In genomic region chr10:73879296-73880173, GRCh38 we compare ENCODE assay signal across 1 cellular context.
A peak's percentile ranks its signal among the peaks of the same experiment; 100 is the strongest.
TF ChIP-seq lines count a peak whose summit lies in the region.

No MANE protein-coding gene starts in this region.

TF ChIP-seq in K562, 482 proteins besides CTCF, POLR2A, EP300 and RAD21 (continued from another document and continues in another):
- no peak for TF ChIP-seq ZNF212 (CRISPR knock-in tag; IDR thresholded peaks at IDR 0.05)
- peak; percentile 57 for TF ChIP-seq TEAD4 (IDR thresholded peaks at IDR 0.05; ENCODE audit: low read length)
- no peak for TF ChIP-seq TEAD4 (CRISPR knock-in tag; IDR thresholded peaks at IDR 0.05; ENCODE audit: borderline replicate concordance)
- TF ChIP-seq MYNN (IDR thresholded peaks at IDR 0.05): peak; percentile 59; the same call in 1 of the 2 replicates
- no peak for TF ChIP-seq MYNN (CRISPR knock-in tag; IDR thresholded peaks at IDR 0.05)
- no peak for TF ChIP-seq IRF9 (tag; IDR thresholded peaks at IDR 0.05)
- no peak for TF ChIP-seq ZNF76 (CRISPR knock-in tag; IDR thresholded peaks at IDR 0.05; ENCODE audit: borderline replicate concordance)
- TF ChIP-seq ZBTB12 (CRISPR knock-in tag; IDR thresholded peaks at IDR 0.05): peak; percentile 86
- TF ChIP-seq HDAC3 (IDR thresholded peaks at IDR 0.05; ENCODE audit: borderline replicate concordance, partially characterized antibody): no peak
- TF ChIP-seq HMG20A (CRISPR knock-in tag; conservative IDR thresholded peaks at IDR 0.05): no peak
- peak; percentile 30; the same call in 1 of the 2 replicates for TF ChIP-seq KLF13 (tag; IDR thresholded peaks at IDR 0.05; ENCODE audit: borderline replicate concordance, low read depth)
- no peak; the same call in 1 of the 2 replicates for TF ChIP-seq ZC3H11A (IDR thresholded peaks at IDR 0.05; ENCODE audit: low read depth, low read length)
- peak; percentile 57 for TF ChIP-seq SMARCA4 (IDR thresholded peaks at IDR 0.05)
- peak in 1 of 2 experiments; percentile 66; a peak in 2 of 4 replicates for TF ChIP-seq NONO (IDR thresholded peaks at IDR 0.05; ENCODE audit: low read depth in 2 of 2, low read length in 1 of 2)
- TF ChIP-seq CTCFL (IDR thresholded peaks at IDR 0.05; ENCODE audit: borderline replicate concordance, insufficient read depth, low read depth, low read length, poor library complexity, severe bottlenecking): peak; percentile 46
- TF ChIP-seq SAFB2 (IDR thresholded peaks at IDR 0.05; ENCODE audit: borderline replicate concordance, low read depth, low read length, severe bottlenecking): no peak
- TF ChIP-seq SMARCA5 (IDR thresholded peaks at IDR 0.05): peak; percentile 64; the same call in 1 of the 2 replicates
- TF ChIP-seq ELK3 (CRISPR knock-in tag; IDR thresholded peaks at IDR 0.05): no peak
- TF ChIP-seq ARID1B (IDR thresholded peaks at IDR 0.05): peak; percentile 72
- TF ChIP-seq ZNF740 (CRISPR knock-in tag; IDR thresholded peaks at IDR 0.05): no peak
- no peak for TF ChIP-seq ZNF740 (tag; IDR thresholded peaks at IDR 0.05)
- peak; percentile 25; the same call in 1 of the 2 replicates for TF ChIP-seq RAD51 (IDR thresholded peaks at IDR 0.05; ENCODE audit: borderline replicate concordance, low read depth)
- TF ChIP-seq CC2D1A (IDR thresholded peaks at IDR 0.05): peak; percentile 96
- 0 out of 2 replicates have a peak, but pooled peaks have one; percentile 58 for TF ChIP-seq TCF7 (IDR thresholded peaks at IDR 0.05; ENCODE audit: borderline replicate concordance)
- no peak for TF ChIP-seq ELK1 (CRISPR knock-in tag; IDR thresholded peaks at IDR 0.05)
- no peak for TF ChIP-seq CREB5 (CRISPR knock-in tag; IDR thresholded peaks at IDR 0.05)
- no peak for TF ChIP-seq ZBTB9 (CRISPR knock-in tag; IDR thresholded peaks at IDR 0.05)
- no peak for TF ChIP-seq HDAC8 (tag; IDR thresholded peaks at IDR 0.05)
- TF ChIP-seq JUND (IDR thresholded peaks at IDR 0.05; ENCODE audit: borderline replicate concordance, low read depth, low read length): peak; percentile 94
- peak; percentile 91; the same call in 2 of the 3 replicates for TF ChIP-seq JUND (tag; IDR thresholded peaks at IDR 0.05; ENCODE audit: borderline replicate concordance, low read depth, low read length)
- peak; percentile 99 for TF ChIP-seq ARID2 (IDR thresholded peaks at IDR 0.05)
- no peak for TF ChIP-seq NCOA6 (IDR thresholded peaks at IDR 0.05)
- TF ChIP-seq ZNF280B (CRISPR knock-in tag; IDR thresholded peaks at IDR 0.05): no peak
- peak; percentile 36; the same call in 1 of the 2 replicates for TF ChIP-seq MTA1 (IDR thresholded peaks at IDR 0.05; ENCODE audit: borderline replicate concordance)
- TF ChIP-seq PKNOX1 (IDR thresholded peaks at IDR 0.05): peak; percentile 95
- TF ChIP-seq TBP (optimal IDR thresholded peaks at IDR 0.05; ENCODE audit: low read depth, low read length): peak; percentile 50
- TF ChIP-seq DIDO1 (tag; IDR thresholded peaks at IDR 0.05; ENCODE audit: low read depth): no peak
- peak; percentile 25; the same call in 1 of the 2 replicates for TF ChIP-seq C11orf30 (IDR thresholded peaks at IDR 0.05; ENCODE audit: low read depth)
- TF ChIP-seq TSC22D4 (tag; IDR thresholded peaks at IDR 0.05): no peak
- TF ChIP-seq ZC3H8 (IDR thresholded peaks at IDR 0.05): peak; percentile 70; the same call in 1 of the 2 replicates
- no peak for TF ChIP-seq GABPB2 (CRISPR knock-in tag; conservative IDR thresholded peaks at IDR 0.05)
- TF ChIP-seq KDM2B (CRISPR knock-in tag; IDR thresholded peaks at IDR 0.05): no peak
